Comparison of ENCODE assay signal across 1 cellular context in genomic region chr9:131727795-131728545, GRCh38.
TF ChIP-seq lines count a peak whose summit lies in the region.

No MANE protein-coding gene starts in this region.

TF ChIP-seq in SK-N-SH treated with all-trans-retinoic acid at 6 μM for 48 hours, 23 proteins besides CTCF, POLR2A, EP300 and RAD21 (continued from another document):
- no peak for TF ChIP-seq SNAI2 (CRISPR knock-in tag; IDR thresholded peaks at IDR 0.05)
- TF ChIP-seq CSDC2 (CRISPR knock-in tag; IDR thresholded peaks at IDR 0.05) = no peak
- no peak for TF ChIP-seq ISL1 (CRISPR knock-in tag; IDR thresholded peaks at IDR 0.05)
